Comparison of ENCODE assay signal across 27 cellular contexts in the genomic region with DNA sequence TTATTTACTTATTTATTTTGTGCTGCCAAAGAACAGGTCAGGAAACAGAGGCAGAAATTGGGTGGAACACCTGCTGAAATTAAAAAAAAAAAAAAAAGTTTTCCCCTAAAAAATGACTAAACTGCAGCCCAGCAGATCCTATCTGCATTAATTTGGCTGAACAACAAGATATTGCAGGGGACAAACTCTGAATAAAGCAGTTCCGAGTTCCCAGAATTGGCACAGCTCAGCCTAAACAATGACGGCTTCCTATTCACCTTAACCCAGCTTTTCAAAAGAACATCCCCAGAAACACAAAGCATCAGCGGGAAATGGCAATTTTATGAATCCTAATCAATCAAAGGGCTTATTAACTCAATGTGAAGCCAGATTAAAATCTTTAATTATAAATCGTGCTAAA.
"Had no signal": no experiment of that assay in that cellular context is flagged by ENCODE, and none has a peak within 500 bp of the region (broad histone marks: within the 10 kb centered on the region; RNA-seq: fewer than 3 reads in every experiment).

No MANE protein-coding gene starts in this region.

- H3K4me3 ChIP-seq: adrenal gland, ascending aorta, left lung, lung, stomach, suprapubic skin, tibial nerve had no signal

- H3K4me1 Mint-ChIP-seq: natural killer cell; stimulated activated memory B cell treated with anti-CD40 and anti-IgM and Interleukin-4, amounts not matched to agents 10 μg/mL and 1 μg/mL and 100 μg/mL, for 72 hours had no signal

- H2AFZ ChIP-seq: parathyroid adenoma had no signal

- ATAC-seq: activated T-cell treated with anti-CD3 and anti-CD28 coated beads, Interleukin-2, amount 50 U/mL, for 4 hours; left lung; natural killer cell; sciatic nerve; stimulated activated memory B cell treated with anti-CD40 and anti-IgM and Interleukin-4, amounts not matched to agents 10 μg/mL and 1 μg/mL and 100 μg/mL, for 72 hours had no signal

- H3K36me3 Mint-ChIP-seq: activated naive CD8-positive, alpha-beta T cell; mesothelial cell of epicardium; stimulated activated memory B cell treated with anti-CD40 and anti-IgM and Interleukin-4, amounts not matched to agents 10 μg/mL and 1 μg/mL and 100 μg/mL, for 72 hours had no signal

- H3K27me3 ChIP-seq: ascending aorta had no signal

- H3K36me3 ChIP-seq: adrenal gland, ascending aorta, left lung, stomach, suprapubic skin, tibial nerve had no signal

- H3K27ac Mint-ChIP-seq: activated naive CD8-positive, alpha-beta T cell; activated T-helper 2 cell treated with anti-CD3 and anti-CD28 coated beads, Interferon-gamma antibody, Interleukin-2, Interleukin-4, amounts not matched to agents 10 μg/mL and 5 μg/mL and 100 μg/mL, durations not matched to agents 14 hours and 24 hours and 36 hours; mesothelial cell of epicardium; natural killer cell; stimulated activated memory B cell treated with anti-CD40 and anti-IgM and Interleukin-4, amounts not matched to agents 10 μg/mL and 1 μg/mL and 100 μg/mL, for 72 hours had no signal

- H3K4me3 Mint-ChIP-seq: activated naive CD8-positive, alpha-beta T cell; activated T-cell treated with anti-CD3 and anti-CD28 coated beads, Interleukin-2, amount 50 U/mL, for 4 hours; natural killer cell; stimulated activated memory B cell treated with anti-CD40 and anti-IgM and Interleukin-4, amounts not matched to agents 10 μg/mL and 1 μg/mL and 100 μg/mL, for 72 hours had no signal

- H3K9me3 Mint-ChIP-seq: activated T-cell treated with anti-CD3 and anti-CD28 coated beads, Interleukin-2, amount 50 U/mL, for 4 hours; activated T-helper 2 cell treated with anti-CD3 and anti-CD28 coated beads, Interferon-gamma antibody, Interleukin-2, Interleukin-4, amounts not matched to agents 10 μg/mL and 5 μg/mL and 100 μg/mL, durations not matched to agents 14 hours and 24 hours and 36 hours; mesothelial cell of epicardium; natural killer cell; stimulated activated memory B cell treated with anti-CD40 and anti-IgM and Interleukin-4, amounts not matched to agents 10 μg/mL and 1 μg/mL and 100 μg/mL, for 72 hours had no signal

- H3K4me1 ChIP-seq: adrenal gland, left lung, parathyroid adenoma had no signal

- H3K79me2 ChIP-seq: parathyroid adenoma had no signal

- DNase-seq: activated CD4-positive, alpha-beta T cell treated with anti-CD3 and anti-CD28 coated beads for 4 hours; activated CD4-positive, alpha-beta T cell treated with anti-CD3 and anti-CD28 coated beads, Interleukin-2, amount 50 U/mL, for 48 hours; activated CD4-positive, CD25-positive, alpha-beta regulatory T cell; activated CD8-positive, alpha-beta memory T cell treated with anti-CD3 and anti-CD28 coated beads, Interleukin-2, amount 50 U/mL, for 48 hours; activated naive CD4-positive, alpha-beta T cell; activated T-cell treated with anti-CD3 and anti-CD28 coated beads, Interleukin-2, amount 50 U/mL, for 4 hours; adrenal gland; central memory CD4-positive, alpha-beta T cell; dermis blood vessel endothelial cell; effector CD8-positive, alpha-beta T cell; hippocampal formation; kidney glomerular epithelial cell; left lung; natural killer cell; small intestine; stimulated activated CD4-positive, alpha-beta T cell treated with anti-CD3 and anti-CD28 coated beads, Interleukin-2, amount 100 ng/mL, for 24 hours; stomach had no signal

- H3K9ac ChIP-seq: parathyroid adenoma had no signal

- H3K9me3 ChIP-seq: adrenal gland, ascending aorta, left lung, stomach, suprapubic skin, tibial nerve had no signal

- H3K27ac ChIP-seq: ascending aorta, left lung, parathyroid adenoma, stomach, suprapubic skin, tibial nerve had no signal
